In the genomic region with DNA sequence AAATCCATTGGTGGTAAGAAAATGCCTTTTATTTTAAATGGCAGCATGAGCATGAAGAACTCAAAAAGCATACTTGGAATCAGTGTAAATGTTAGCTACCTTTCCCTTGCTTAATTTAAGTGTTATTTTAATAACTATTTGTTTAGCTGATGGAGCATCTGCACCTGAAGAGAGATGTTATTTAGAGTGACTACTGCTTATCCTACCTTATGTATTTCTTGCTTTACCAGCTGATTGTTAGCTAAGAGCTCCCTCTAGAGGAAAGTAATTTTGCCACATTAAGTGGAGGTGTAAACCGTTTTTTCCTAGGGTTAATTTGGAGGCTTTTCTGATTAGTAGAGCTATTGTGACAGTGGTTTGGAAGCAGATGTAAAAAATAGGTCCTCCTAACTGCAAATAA, we compare ENCODE assay signal across 6 cellular contexts. TPM values are rescaled to one million over a fixed set of nuclear protein-coding genes. Genes with fewer than 3 reads are reported as not detected.
"Had no signal": no experiment of that assay in that cellular context is flagged by ENCODE, and none has a peak within 500 bp of the region (broad histone marks: within the 10 kb centered on the region; RNA-seq: fewer than 3 reads in every experiment).

No MANE protein-coding gene starts in this region.

RNA-seq across cellular contexts. Expression of gene PSG4, which starts 21.5 kb away (rescaled TPM):
- total RNA-seq: HT1080, Right ventricle myocardium superior, SJSA1, T-cell had no signal
- polyA plus RNA-seq: IgD-negative memory B cell had no signal

RNA-seq across cellular contexts. Expression of gene PSG5, which starts 40.6 kb away (rescaled TPM):
- total RNA-seq: Right ventricle myocardium superior, T-cell had no signal
- polyA plus RNA-seq: IgD-negative memory B cell had no signal

RNA-seq across cellular contexts. Expression of gene PSG9, which starts 42.3 kb away (rescaled TPM):
- total RNA-seq: PC-9, Right ventricle myocardium superior, T-cell had no signal
- polyA plus RNA-seq: IgD-negative memory B cell had no signal
